In genomic region chr14:99466719-99467118, GRCh38 we compare ENCODE assay signal across 23 cellular contexts.
"Had no signal": no experiment of that assay in that cellular context is flagged by ENCODE, and none has a peak within 500 bp of the region (broad histone marks: within the 10 kb centered on the region; RNA-seq: fewer than 3 reads in every experiment).

No MANE protein-coding gene starts in this region.

- ATAC-seq: activated T-helper 17 cell treated with anti-CD3 and anti-CD28 coated beads, Interleukin-2, amount 50 U/mL, for 72 hours; Right ventricle myocardium inferior; T-cell had no signal

- H3K27ac Mint-ChIP-seq: activated CD4-positive, alpha-beta memory T cell treated with anti-CD3 and anti-CD28 coated beads, Interleukin-2, amount 10 ng/mL, durations not matched to agents 7 days and 5 days; activated naive CD4-positive, alpha-beta T cell treated with anti-CD3 and anti-CD28 coated beads, Interleukin-2, amount 10 ng/mL, durations not matched to agents 7 days and 5 days; activated naive CD8-positive, alpha-beta T cell treated with anti-CD3 and anti-CD28 coated beads, Interleukin-2, amount 10 ng/mL, durations not matched to agents 7 days and 5 days; T-cell had no signal

- H3K36me3 ChIP-seq: breast epithelium had no signal

- H3K4me3 ChIP-seq: adrenal gland, breast epithelium, SK-N-MC had no signal

- DNase-seq: activated CD4-positive, alpha-beta memory T cell treated with anti-CD3 and anti-CD28 coated beads, Interleukin-2, amount 10 ng/mL, durations not matched to agents 7 days and 5 days; activated CD4-positive, alpha-beta T cell treated with anti-CD3 and anti-CD28 coated beads, Interleukin-2, amount 50 U/mL, for 1 hour; activated CD4-positive, CD25-positive, alpha-beta regulatory T cell; activated gamma-delta T cell; activated naive CD4-positive, alpha-beta T cell treated with anti-CD3 and anti-CD28 coated beads, Interleukin-2, amount 10 ng/mL, durations not matched to agents 7 days and 5 days; activated naive CD8-positive, alpha-beta T cell treated with anti-CD3 and anti-CD28 coated beads, Interleukin-2, amount 10 ng/mL, durations not matched to agents 7 days and 5 days; activated T-cell treated with anti-CD3 and anti-CD28 coated beads for 4 hours; activated T-cell treated with anti-CD3 and anti-CD28 coated beads, Interleukin-2, amount 50 U/mL, for 48 hours; anterior cingulate cortex; central memory CD4-positive, alpha-beta T cell; NCI-H1092; NCI-H1930; NCI-H2171 treated with DMSO at 0.1 percent for 48 hours; NCI-H345; NCI-H510A; NCI-H526 treated with DMSO at 0.1 percent for 48 hours; RPMI8226; T-cell had no signal

- H3K27me3 ChIP-seq: adrenal gland, breast epithelium had no signal

- H3K4me3 Mint-ChIP-seq: activated CD4-positive, alpha-beta memory T cell treated with anti-CD3 and anti-CD28 coated beads, Interleukin-2, amount 10 ng/mL, durations not matched to agents 7 days and 5 days; activated naive CD4-positive, alpha-beta T cell treated with anti-CD3 and anti-CD28 coated beads, Interleukin-2, amount 10 ng/mL, durations not matched to agents 7 days and 5 days; activated naive CD8-positive, alpha-beta T cell treated with anti-CD3 and anti-CD28 coated beads, Interleukin-2, amount 10 ng/mL, durations not matched to agents 7 days and 5 days; activated T-helper 17 cell treated with anti-CD3 and anti-CD28 coated beads, Interleukin-2, amount 50 U/mL, for 72 hours; T-cell had no signal

- H3K9me3 ChIP-seq: adrenal gland, breast epithelium had no signal

- H3K4me1 ChIP-seq: breast epithelium had no signal

- H3K27me3 Mint-ChIP-seq: activated CD4-positive, alpha-beta memory T cell treated with anti-CD3 and anti-CD28 coated beads, Interleukin-2, amount 10 ng/mL, durations not matched to agents 7 days and 5 days; activated naive CD4-positive, alpha-beta T cell treated with anti-CD3 and anti-CD28 coated beads, Interleukin-2, amount 10 ng/mL, durations not matched to agents 7 days and 5 days; activated naive CD8-positive, alpha-beta T cell treated with anti-CD3 and anti-CD28 coated beads, Interleukin-2, amount 10 ng/mL, durations not matched to agents 7 days and 5 days; activated T-helper 17 cell treated with anti-CD3 and anti-CD28 coated beads, Interleukin-2, amount 50 U/mL, for 72 hours; T-cell had no signal

- H3K9me3 Mint-ChIP-seq: activated CD4-positive, alpha-beta memory T cell treated with anti-CD3 and anti-CD28 coated beads, Interleukin-2, amount 10 ng/mL, durations not matched to agents 7 days and 5 days; activated naive CD4-positive, alpha-beta T cell treated with anti-CD3 and anti-CD28 coated beads, Interleukin-2, amount 10 ng/mL, durations not matched to agents 7 days and 5 days; activated naive CD8-positive, alpha-beta T cell treated with anti-CD3 and anti-CD28 coated beads, Interleukin-2, amount 10 ng/mL, durations not matched to agents 7 days and 5 days; activated T-helper 17 cell treated with anti-CD3 and anti-CD28 coated beads, Interleukin-2, amount 50 U/mL, for 72 hours; T-cell had no signal
